Comparison of ENCODE assay signal across 36 cellular contexts in genomic region chr20:23189854-23190253, GRCh38.
"Had no signal": no experiment of that assay in that cellular context is flagged by ENCODE, and none has a peak within 500 bp of the region (broad histone marks: within the 10 kb centered on the region; RNA-seq: fewer than 3 reads in every experiment).

No MANE protein-coding gene starts in this region.

- FAIRE-seq: RCC 7860 had no signal

- H3K36me3 ChIP-seq: brain microvascular endothelial cell, MG63, SJCRH30, WERI-Rb-1 had no signal

- H3K27me3 ChIP-seq: brain microvascular endothelial cell, MG63, SJCRH30 had no signal

- H3K4me3 ChIP-seq: MG63, PC-9, SJCRH30, SK-N-MC had no signal

- DNase-seq: activated CD4-positive, alpha-beta memory T cell treated with anti-CD3 and anti-CD28 coated beads, Interleukin-2, amount 10 ng/mL, durations not matched to agents 7 days and 5 days; activated CD4-positive, alpha-beta T cell treated with anti-CD3 and anti-CD28 coated beads for 1 hour; activated CD4-positive, alpha-beta T cell treated with anti-CD3 and anti-CD28 coated beads for 48 hours; activated CD4-positive, CD25-positive, alpha-beta regulatory T cell; activated CD8-positive, alpha-beta memory T cell treated with anti-CD3 and anti-CD28 coated beads for 24 hours; activated CD8-positive, alpha-beta memory T cell treated with anti-CD3 and anti-CD28 coated beads, Interleukin-2, amount 10 ng/mL, durations not matched to agents 7 days and 5 days; activated CD8-positive, alpha-beta memory T cell treated with anti-CD3 and anti-CD28 coated beads, Interleukin-2, amount 50 U/mL, for 48 hours; activated effector memory CD4-positive, alpha-beta T cell treated with Interleukin-2 at 50 U/mL for 16 hours; activated naive CD4-positive, alpha-beta T cell; activated naive CD4-positive, alpha-beta T cell treated with anti-CD3 and anti-CD28 coated beads, Interleukin-2, amount 50 U/mL, for 16 hours; activated naive CD8-positive, alpha-beta T cell treated with anti-CD3 and anti-CD28 coated beads for 36 hours; activated T-cell treated with anti-CD3 and anti-CD28 coated beads, Interleukin-2, amount 50 U/mL, for 48 hours; amniotic stem cell; aorta; brain microvascular endothelial cell; Karpas-422; KBM-7; MG63; NCI-H1048; NCI-H1105 treated with DMSO at 0.1 percent for 48 hours; NCI-H1436; NCI-H1694; NCI-H1930; NCI-H345; NCI-H510A; NCI-H526; NCI-H748 treated with DMSO at 0.1 percent for 48 hours; NK-92 treated with Interleukin-12 subunit alpha and Interleukin-12 subunit beta, amount 100 ng/mL, for 24 hours; PC-9; SHP77; SJCRH30; T1000; WERI-Rb-1 had no signal

- H3K4me2 ChIP-seq: PC-9 had no signal

- ATAC-seq: activated CD8-positive, alpha-beta memory T cell treated with anti-CD3 and anti-CD28 coated beads, Interleukin-2, amount 10 ng/mL, durations not matched to agents 7 days and 5 days had no signal

- H3K9me3 ChIP-seq: MG63 had no signal

- H3K27ac ChIP-seq: brain microvascular endothelial cell, PC-9, RWPE1, SJCRH30, SK-N-MC, WERI-Rb-1 had no signal

- H2AFZ ChIP-seq: PC-9 had no signal
